Comparison of ENCODE assay signal across 1 cellular context in the genomic region with DNA sequence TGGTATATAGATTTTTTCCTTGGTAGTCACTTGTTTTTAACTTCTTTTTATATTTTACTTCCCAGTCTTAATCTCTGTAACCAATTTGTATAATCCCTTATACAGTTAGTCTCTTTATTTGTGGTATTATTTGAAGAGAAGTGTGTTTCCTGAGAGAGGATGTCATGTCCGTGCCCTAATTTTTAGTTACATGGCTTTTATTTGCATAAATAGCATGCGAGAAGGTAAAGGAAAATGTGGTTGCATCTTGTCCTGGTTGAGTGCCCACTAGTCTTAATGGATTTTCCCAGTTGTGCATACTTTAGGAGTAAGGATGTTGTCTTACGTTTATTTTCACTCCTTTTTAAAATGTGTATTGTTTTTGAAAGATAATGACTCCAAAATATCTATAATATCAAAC.
TF ChIP-seq lines count a peak whose summit lies in the region.

No MANE protein-coding gene starts in this region.

TF ChIP-seq in GM12878, 131 proteins besides CTCF, POLR2A, EP300 and RAD21:
- TF ChIP-seq STAT3 (IDR thresholded peaks at IDR 0.05; ENCODE audit: low read depth, low read length) (no peak), RUNX3 (IDR thresholded peaks at IDR 0.05; ENCODE audit: low read length) (0 out of 2 replicates have a peak, but pooled peaks have one; percentile 22)
